In the genomic region with DNA sequence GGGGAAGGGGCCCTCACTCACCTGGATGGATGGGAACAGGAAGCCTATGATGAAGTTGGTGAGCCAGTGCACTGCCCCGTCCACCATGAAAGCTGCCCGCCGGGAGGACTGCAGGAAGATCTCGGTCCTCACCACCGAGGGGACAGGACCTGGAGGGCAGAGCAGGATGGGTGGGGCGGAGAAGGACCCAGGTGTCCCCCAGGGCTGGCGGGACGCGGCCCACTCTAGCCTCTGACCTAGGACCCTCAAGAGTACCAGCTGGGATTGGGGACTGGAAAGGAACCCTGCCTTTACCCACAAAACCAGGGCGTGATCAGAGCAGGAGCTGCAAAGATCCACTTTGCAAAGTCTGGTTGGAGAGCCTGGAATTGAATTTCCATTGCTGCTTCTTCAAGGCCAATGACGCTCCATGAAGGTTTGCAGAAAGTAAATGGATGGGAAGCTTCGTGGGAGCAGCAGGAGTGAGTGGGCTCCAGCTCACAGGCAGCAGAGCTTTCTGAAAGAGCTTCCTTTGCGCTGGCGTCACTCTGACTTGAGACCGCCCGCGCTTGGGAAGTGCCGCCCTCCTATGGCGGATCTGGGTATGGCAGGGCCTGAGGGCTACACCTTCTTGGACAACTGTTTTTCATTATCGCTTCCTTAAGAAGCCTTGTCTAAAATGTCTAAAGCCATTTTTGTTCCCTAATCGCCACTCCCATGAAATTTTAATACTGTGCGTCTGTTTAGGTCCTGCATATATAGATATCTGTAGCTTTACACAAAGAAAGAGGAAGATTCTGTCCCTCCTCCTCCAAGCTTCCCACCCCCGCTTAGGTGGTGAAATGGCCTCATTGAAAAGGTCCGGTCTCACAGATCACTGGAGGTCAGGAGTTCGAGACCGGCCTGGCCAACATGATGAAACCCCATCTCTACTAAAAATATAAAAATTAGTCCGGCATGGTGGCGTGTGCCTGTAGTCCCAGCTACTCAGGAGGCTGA, we compare ENCODE assay signal across 8 cellular contexts. TPM values are rescaled to one million over a fixed set of nuclear protein-coding genes. Genes with fewer than 3 reads are reported as not detected.
A peak's percentile ranks its signal among the peaks of the same experiment; 100 is the strongest.
DNase-seq lines count a peak whose midpoint lies in the region; ATAC-seq and TF ChIP-seq lines count a peak whose summit lies in the region.

No MANE protein-coding gene starts in this region.

- DNase-seq in NCI-H526 (lab: John Stamatoyannopoulos, UW) (peak; percentile 33 to 71), NCI-H526 treated with DMSO at 0.1 percent for 48 hours (lab: John Stamatoyannopoulos, UW) (no peak), NB4 (ENCODE audit: low read depth) (peak; percentile 80), activated B cell treated with CpG ODN at 0.5 μM for 24 hours (peak; percentile 74), T47D (ENCODE audit: low read depth in 1 of 2, low spot score in 1 of 2) (peak; percentile 51 to 72), kidney epithelial cell (ENCODE audit: low read depth) (peak; percentile 38), DMS79 (lab: John Stamatoyannopoulos, UW) (no peak)
- DNase-seq in stimulated activated CD4-positive, alpha-beta T cell treated with anti-CD3 and anti-CD28 coated beads, Interleukin-1b, Interleukin-23, amount 100 ng/mL, for 4 hours (ENCODE audit: low read depth in 2 of 2), result peak; percentile 77 to 80

- POLR2A ChIA-PET in activated B cell treated with CpG ODN at 0.5 μM for 24 hours (lab: Charles Lee), result interaction anchor here (0.6 to 1.0 kb wide), 4 partner anchors 10 to 96 kb away, joined by 3 to 5 read pairs (median 3); no protein-coding TSS in a partner anchor

- H3K27me3 ChIP-seq in kidney epithelial cell (ENCODE audit: control insufficient read depth, insufficient read depth, low read length), result peaks cover 2% of the 10 kb centered on the region

- in situ Hi-C loops in T47D (cut with HindIII; ENCODE audit: low pct_unique_long_range_greater_than_20kb, low sequenced_read_pairs), result no loop called here

- intact Hi-C loops in activated B cell treated with CpG ODN at 0.5 μM for 24 hours (cut with micrococcal nuclease), result loop anchor here (1.0 to 5.0 kb wide), 6 partner anchors 64 to 192 kb away; a partner anchor contains a TSS

- peaks cover 2% of the 10 kb centered on the region for H3K27me3 Mint-ChIP-seq in activated B cell treated with CpG ODN at 0.5 μM for 24 hours

- H3K9me3 Mint-ChIP-seq in activated B cell treated with CpG ODN at 0.5 μM for 24 hours, result no peaks in the 10 kb centered on the region

- H3K36me3 ChIP-seq in kidney epithelial cell (ENCODE audit: control insufficient read depth, insufficient read depth, low read length), result no peaks in the 10 kb centered on the region

- no peak overlapping the region for H3K4me3 Mint-ChIP-seq in activated B cell treated with CpG ODN at 0.5 μM for 24 hours

- no peaks in the 10 kb centered on the region for H3K36me3 Mint-ChIP-seq in activated B cell treated with CpG ODN at 0.5 μM for 24 hours (ENCODE audit: low read depth)

- no peak for TF ChIP-seq POLR2A in NB4 (IDR thresholded peaks at IDR 0.05; ENCODE audit: extremely low read depth, insufficient read length)

- H3K4me3 ChIP-seq in NB4 (ENCODE audit: low read depth, low read length) (no peak overlapping the region), kidney epithelial cell (ENCODE audit: low read depth, low read length) (no peak overlapping the region)

- peak; percentile 75 for ATAC-seq in activated B cell treated with CpG ODN at 0.5 μM for 24 hours (ENCODE audit: low read depth)

- CTCF ChIA-PET in activated B cell treated with CpG ODN at 0.5 μM for 24 hours (lab: Charles Lee), result interaction anchor here (0.6 to 2.7 kb wide), 21 partner anchors 9 to 156 kb away, joined by 3 to 23 read pairs (median 4); no protein-coding TSS in a partner anchor

- peaks cover 36% of the 10 kb centered on the region for H3K4me1 Mint-ChIP-seq in activated B cell treated with CpG ODN at 0.5 μM for 24 hours

- TF ChIP-seq CTCF in NB4 (IDR thresholded peaks at IDR 0.05; ENCODE audit: low read depth, low read length), result peak; percentile 96
- TF ChIP-seq CTCF in activated B cell treated with CpG ODN at 0.5 μM for 24 hours (IDR thresholded peaks at IDR 0.05), result peak; percentile 78
- TF ChIP-seq CTCF in kidney epithelial cell (IDR thresholded peaks at IDR 0.05; ENCODE audit: insufficient read depth, low read length, poor library complexity, severe bottlenecking), result peak; percentile 98

- H3K27ac Mint-ChIP-seq in activated B cell treated with CpG ODN at 0.5 μM for 24 hours, result no peak overlapping the region

RNA-seq across cellular contexts. Expression of a gene that starts 21.2 kb away (rescaled TPM):
- total RNA-seq in activated B cell treated with CpG ODN at 0.5 μM for 24 hours, result not detected in 2 replicates
- total RNA-seq in kidney epithelial cell, result not detected in 2 replicates

RNA-seq across cellular contexts. Expression of a gene that starts 59.4 kb away (rescaled TPM):
- total RNA-seq in activated B cell treated with CpG ODN at 0.5 μM for 24 hours (not detected in 2 replicates), kidney epithelial cell (not detected in 2 replicates)

Comparison
In these comparisons a context has a peak if more than half of its experiments do, and no peak if none do; other contexts are left out.
1. DNase-seq: peak in NCI-H526 (2 of 2), NB4 (single experiment), activated B cell treated with CpG ODN at 0.5 μM for 24 hours (single experiment), T47D (2 of 2), kidney epithelial cell (single experiment) and stimulated activated CD4-positive, alpha-beta T cell treated with anti-CD3 and anti-CD28 coated beads, Interleukin-1b, Interleukin-23, amount 100 ng/mL, for 4 hours (2 of 2); none in NCI-H526 treated with DMSO at 0.1 percent for 48 hours (single experiment) and DMS79 (single experiment).
2. Peak in every context shown above with its lines, with median percentiles within 50 percentile points of each other: CTCF ChIP-seq.